In the genomic region with DNA sequence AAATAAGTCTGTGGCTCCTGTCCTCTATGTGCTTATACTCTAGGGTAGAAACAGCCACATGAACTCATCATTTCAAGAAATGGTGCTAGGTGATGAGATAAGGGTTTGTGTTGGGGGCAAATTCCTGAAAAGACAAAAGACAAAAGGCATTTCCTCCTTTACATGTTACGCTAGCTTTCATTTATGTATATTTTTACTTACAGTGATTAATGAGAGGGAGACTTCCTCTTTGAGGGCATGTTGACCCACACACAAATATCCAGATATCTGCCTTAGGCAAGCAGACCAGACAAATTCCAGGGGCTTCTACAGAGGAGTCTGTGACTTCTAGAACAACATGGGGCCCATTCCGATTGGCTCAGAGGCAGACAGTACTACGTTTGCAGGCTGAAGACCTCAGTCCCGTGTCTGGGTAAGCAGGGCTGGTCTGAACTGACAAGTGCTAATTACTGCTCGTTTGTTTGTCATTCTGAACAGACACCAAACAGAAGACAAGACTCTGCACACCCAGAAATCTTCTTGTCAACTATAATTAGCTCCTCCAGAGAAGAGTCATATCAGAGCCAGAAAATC, we compare ENCODE assay signal across 21 cellular contexts.
A peak's percentile ranks its signal among the peaks of the same experiment; 100 is the strongest.
DNase-seq lines count a peak whose midpoint lies in the region; ATAC-seq, FAIRE-seq and TF ChIP-seq lines count a peak whose summit lies in the region.
"Had no signal": no experiment of that assay in that cellular context is flagged by ENCODE, and none has a peak within 500 bp of the region (broad histone marks: within the 10 kb centered on the region; RNA-seq: fewer than 3 reads in every experiment).

No MANE protein-coding gene starts in this region.

- H3K4me1 ChIP-seq in mesendoderm (ENCODE audit: control insufficient read depth, low read depth, low read length) = no peaks in the 10 kb centered on the region
- H3K4me1 ChIP-seq in gastrocnemius medialis = no peaks in the 10 kb centered on the region
- H3K4me1 ChIP-seq: esophagus muscularis mucosa, testis had no signal

- no peak overlapping the region for H3K56ac ChIP-seq in mesendoderm (ENCODE audit: low read length)

- no peak overlapping the region for H3K4ac ChIP-seq in mesendoderm (ENCODE audit: low read depth, low read length)

- H3K27me3 ChIP-seq in mesendoderm (ENCODE audit: insufficient read depth, low read length, poor library complexity) = no peaks in the 10 kb centered on the region
- H3K27me3 ChIP-seq in gastrocnemius medialis = no peaks in the 10 kb centered on the region
- H3K27me3 ChIP-seq: esophagus muscularis mucosa, testis had no signal

- H2BK15ac ChIP-seq in mesendoderm (replicated peaks; ENCODE audit: low read depth) = no peak overlapping the region

- H3K4me3 ChIP-seq in mesendoderm (ENCODE audit: low read length) = no peak overlapping the region
- H3K4me3 ChIP-seq in gastrocnemius medialis = no peak overlapping the region
- H3K4me3 ChIP-seq: esophagus muscularis mucosa, heart left ventricle, lung, testis had no signal

- no peak overlapping the region for H3K9ac ChIP-seq in mesendoderm (ENCODE audit: low read length)

- H4K5ac ChIP-seq in mesendoderm (ENCODE audit: low read length) = no peak overlapping the region

- TF ChIP-seq POLR2A in H54 (IDR thresholded peaks at IDR 0.05; ENCODE audit: low read depth, low read length) (no peak), gastrocnemius medialis (IDR thresholded peaks at IDR 0.05) (no peak)

- no peak overlapping the region for H2BK120ac ChIP-seq in mesendoderm (ENCODE audit: low read depth, low read length)

- H3K79me2 ChIP-seq in mesendoderm (ENCODE audit: control insufficient read depth, insufficient read depth, low read length) = no peaks in the 10 kb centered on the region

- DNase-seq in DMS79 treated with DMSO at 0.1 percent for 48 hours (lab: John Stamatoyannopoulos, UW) (peak; percentile 50), NCI-H1105 (lab: John Stamatoyannopoulos, UW) (peak; percentile 28), amniotic epithelial cell (ENCODE audit: low read depth) (peak; percentile 46), mesendoderm (peak; percentile 79), H54 (ENCODE audit: insufficient read length, low spot score) (no peak), gastrocnemius medialis (no peak)
- DNase-seq in activated CD4-positive, alpha-beta T cell treated with anti-CD3 and anti-CD28 coated beads, Interleukin-2, amount 50 U/mL, for 4 hours = no peak
- DNase-seq: activated naive CD8-positive, alpha-beta T cell treated with anti-CD3 and anti-CD28 coated beads, Interleukin-2, amount 50 U/mL, for 24 hours; Calu3; caudate nucleus; heart left ventricle; immature natural killer cell; naive thymus-derived CD8-positive, alpha-beta T cell; NCI-H2227 treated with DMSO at 0.1 percent for 48 hours; SHP77 treated with DMSO at 0.1 percent for 48 hours; testis had no signal

- H3K79me1 ChIP-seq in mesendoderm (ENCODE audit: low read length) = no peaks in the 10 kb centered on the region

- no peak overlapping the region for H3K4me2 ChIP-seq in mesendoderm (ENCODE audit: low read length)

- H3K23ac ChIP-seq in mesendoderm (ENCODE audit: low read length) = no peak overlapping the region

- H3K18ac ChIP-seq in mesendoderm (ENCODE audit: low read length) = no peak overlapping the region

- WGBS in mesendoderm (ENCODE audit: extremely low coverage, insufficient coverage, low lambda C conversion rate) = no CpG with 5 or more reads among the region's 5 CpGs

- H3K36me3 ChIP-seq in mesendoderm (ENCODE audit: control insufficient read depth, insufficient read depth, low read length) (no peaks in the 10 kb centered on the region), gastrocnemius medialis (no peaks in the 10 kb centered on the region)
- H3K36me3 ChIP-seq: esophagus muscularis mucosa, heart left ventricle had no signal

- ATAC-seq in HG02840 (IDR thresholded peaks at IDR 0.05; ENCODE audit: low FRiP score, unreplicated experiment) (no peak), gastrocnemius medialis (no peak)
- ATAC-seq: activated CD4-positive, CD25-positive, alpha-beta regulatory T cell treated with anti-CD3 and anti-CD28 coated beads, Interleukin-2, amount 50 U/mL, for 24 hours; activated naive CD8-positive, alpha-beta T cell treated with anti-CD3 and anti-CD28 coated beads, Interleukin-2, amount 50 U/mL, for 24 hours; heart left ventricle; naive thymus-derived CD8-positive, alpha-beta T cell had no signal

- H2AK5ac ChIP-seq in mesendoderm (ENCODE audit: low read length) = no peak overlapping the region

- intact Hi-C loops in gastrocnemius medialis (cut with DNase I; ENCODE audit: low total_unique reads) = no loop called here

- in situ Hi-C loops in gastrocnemius medialis (cut with MboI; ENCODE audit: low sequenced_read_pairs in 4 of 4) = no loop called here

- no peaks in the 10 kb centered on the region for H3K9me3 ChIP-seq in gastrocnemius medialis
- H3K9me3 ChIP-seq: esophagus muscularis mucosa, heart left ventricle, testis had no signal

- H3K27ac ChIP-seq in mesendoderm (ENCODE audit: low read depth, low read length) (no peak overlapping the region), gastrocnemius medialis (no peak overlapping the region)
- H3K27ac ChIP-seq: esophagus muscularis mucosa, heart left ventricle, testis had no signal

- H4K8ac ChIP-seq in mesendoderm (ENCODE audit: low read depth, low read length) = no peak overlapping the region

- no peak overlapping the region for H2BK5ac ChIP-seq in mesendoderm (ENCODE audit: low read length)

- no peak for TF ChIP-seq CTCF in gastrocnemius medialis (IDR thresholded peaks at IDR 0.05 in 4 of 5, conservative IDR thresholded peaks at IDR 0.05 in 1 of 5)

- no peak for FAIRE-seq in H54 (lab: Jason Lieb, UNC)
- FAIRE-seq: GM12892 had no signal

Comparison
In these comparisons a context has a peak if more than half of its experiments do, and no peak if none do; other contexts are left out.
1. DNase-seq: peak in DMS79 treated with DMSO at 0.1 percent for 48 hours (single experiment), NCI-H1105 (single experiment), amniotic epithelial cell (single experiment) and mesendoderm (single experiment); none in H54 (single experiment), activated CD4-positive, alpha-beta T cell treated with anti-CD3 and anti-CD28 coated beads, Interleukin-2, amount 50 U/mL, for 4 hours (0 of 2) and gastrocnemius medialis (0 of 2).